17 cellular contexts compared by ENCODE assay signal in the genomic region with DNA sequence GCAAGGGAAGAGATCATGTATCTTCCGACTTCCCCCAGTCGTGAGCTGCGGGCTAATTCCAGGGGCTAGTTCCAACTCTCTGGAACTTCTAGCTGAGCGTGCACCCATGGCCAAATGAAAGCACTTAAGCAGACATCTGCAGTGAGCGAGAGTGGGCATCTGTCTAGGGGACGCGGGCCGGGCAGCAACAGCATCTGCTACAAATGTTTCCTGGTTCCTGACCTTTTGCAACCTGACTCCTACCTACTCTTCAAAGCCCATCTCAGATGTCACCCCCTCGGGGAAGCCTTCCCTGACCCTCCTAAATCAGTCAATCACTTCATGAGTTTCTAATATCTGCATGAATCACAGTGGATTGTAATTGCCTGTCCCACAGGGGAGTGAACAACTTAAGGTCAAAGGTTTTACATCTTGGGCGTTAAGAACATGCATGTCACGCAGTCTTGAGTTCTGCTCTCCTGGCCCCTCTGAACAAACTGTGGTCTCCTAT.
DNase-seq lines count a peak whose midpoint lies in the region; ATAC-seq and TF ChIP-seq lines count a peak whose summit lies in the region.
"Had no signal": no experiment of that assay in that cellular context is flagged by ENCODE, and none has a peak within 500 bp of the region (broad histone marks: within the 10 kb centered on the region; RNA-seq: fewer than 3 reads in every experiment).

No MANE protein-coding gene starts in this region.

- no peak overlapping the region for H3K4ac ChIP-seq in trophoblast cell (ENCODE audit: low read depth, low read length)

- no peak overlapping the region for H2BK12ac ChIP-seq in trophoblast cell (ENCODE audit: low read length)

- H3K79me2 ChIP-seq in mammary epithelial cell (ENCODE audit: insufficient read depth, low read length) (no peaks in the 10 kb centered on the region), trophoblast cell (ENCODE audit: control insufficient read depth, insufficient read depth, low read length, poor library complexity) (no peaks in the 10 kb centered on the region)

- H2AK5ac ChIP-seq in trophoblast cell (ENCODE audit: low read length): no peak overlapping the region

- no peak overlapping the region for H3K4me2 ChIP-seq in mammary epithelial cell (ENCODE audit: insufficient read depth, low read depth, low read length)
- H3K4me2 ChIP-seq in trophoblast cell (ENCODE audit: low read length): no peak overlapping the region

- WGBS in mammary epithelial cell (ENCODE audit: low coverage, missing lambda C conversion rate): 77% methylated on average over 9 of the region's 11 CpGs
- WGBS in trophoblast cell (ENCODE audit: extremely low coverage, insufficient coverage, insufficient read length): no CpG with 5 or more reads among the region's 11 CpGs

- H3K4me3 Mint-ChIP-seq in MCF 10A (ENCODE audit: unreplicated experiment): no peak overlapping the region

- H3K14ac ChIP-seq in trophoblast cell (ENCODE audit: low read length): no peak overlapping the region

- H2AFZ ChIP-seq in mammary epithelial cell (ENCODE audit: low read depth, low read length): no peak overlapping the region
- peak overlapping the region; percentile 39 for H2AFZ ChIP-seq in trophoblast cell (ENCODE audit: insufficient read depth, low read length, poor library complexity)

- H4K91ac ChIP-seq in trophoblast cell (ENCODE audit: low read depth, low read length): no peak overlapping the region

- DNase-seq in MCF 10A (ENCODE audit: unreplicated experiment) (no peak), mammary epithelial cell (no peak), fibroblast of mammary gland (ENCODE audit: low read depth) (peak; percentile 70), trophoblast cell (peak; percentile 51 to 63), left lobe of liver (ENCODE audit: low spot score) (no peak)
- DNase-seq in activated CD4-positive, alpha-beta T cell treated with anti-CD3 and anti-CD28 coated beads for 4 hours: no peak
- DNase-seq: HCEC 1CT, KG1, MM.1S, NCI-H1105 treated with DMSO at 0.1 percent for 48 hours, NCI-H187, NCI-H446, SHP77 had no signal

- no peak overlapping the region for H3K4me3 ChIP-seq in mammary epithelial cell (replicated peaks in 1 of 3; ENCODE audit: insufficient read depth in 1 of 3, low read depth in 2 of 3, low read length in 3 of 3)
- no peak overlapping the region for H3K4me3 ChIP-seq in fibroblast of mammary gland (ENCODE audit: control insufficient read depth, low read depth, low read length)
- no peak overlapping the region for H3K4me3 ChIP-seq in trophoblast cell (ENCODE audit: low read depth, low read length)
- H3K4me3 ChIP-seq: BLaER1 treated with 17β-estradiol and CSF1 and Interleukin-3, amounts not matched to agents 10 nM and 100 nM; GM12878 had no signal

- H3K36me3 ChIP-seq in mammary epithelial cell (ENCODE audit: insufficient read depth, low read length): no peaks in the 10 kb centered on the region
- no peaks in the 10 kb centered on the region for H3K36me3 ChIP-seq in trophoblast cell (ENCODE audit: control insufficient read depth in 1 of 2, insufficient read depth in 2 of 2, low read length in 2 of 2)
- H3K36me3 ChIP-seq: BLaER1 treated with 17β-estradiol and CSF1 and Interleukin-3, amounts not matched to agents 10 nM and 100 nM had no signal

- H3K36me3 Mint-ChIP-seq in MCF 10A (ENCODE audit: insufficient read depth, unreplicated experiment): no peaks in the 10 kb centered on the region

- H3K9me3 ChIP-seq in mammary epithelial cell (replicated peaks; ENCODE audit: insufficient read depth, low read length) (no peaks in the 10 kb centered on the region), trophoblast cell (ENCODE audit: insufficient read depth, low read depth, low read length) (peaks cover 2% of the 10 kb centered on the region)

- POLR2A ChIA-PET in MCF 10A (lab: Yijun Ruan, JAX): interaction anchor here (0.7 to 6.0 kb wide), 15 partner anchors 11 to 179 kb away, joined by 3 to 96 read pairs (median 4); partner anchors contain the start of genes CEBPB and PEDS1

- H3K9me3 Mint-ChIP-seq in MCF 10A (ENCODE audit: unreplicated experiment): peaks cover 8% of the 10 kb centered on the region

- CTCF ChIA-PET in MCF 10A (lab: Yijun Ruan, JAX): interaction anchor here (0.6 to 2.7 kb wide), 8 partner anchors 12 to 172 kb away, joined by 3 to 17 read pairs (median 4); no protein-coding TSS in a partner anchor
- CTCF ChIA-PET in mammary epithelial cell (lab: Charles Lee; ENCODE audit: low non-redundant PET): no interaction called here

- no peaks in the 10 kb centered on the region for H3K79me1 ChIP-seq in trophoblast cell (ENCODE audit: low read length)

- H3K23ac ChIP-seq in trophoblast cell (ENCODE audit: low read length): no peak overlapping the region

- H3K27me3 ChIP-seq in mammary epithelial cell (ENCODE audit: insufficient read depth, low read length) (no peaks in the 10 kb centered on the region), trophoblast cell (ENCODE audit: insufficient read depth, low read length) (no peaks in the 10 kb centered on the region)

- H3K4me1 Mint-ChIP-seq in MCF 10A (ENCODE audit: insufficient read depth, unreplicated experiment): peaks cover 59% of the 10 kb centered on the region

- H3K4me1 ChIP-seq in mammary epithelial cell (ENCODE audit: insufficient read depth, low read length): peaks cover 55% of the 10 kb centered on the region
- H3K4me1 ChIP-seq in trophoblast cell (ENCODE audit: control insufficient read depth in 1 of 2, insufficient read depth in 2 of 2, low read length in 2 of 2): no peaks in the 10 kb centered on the region

- no peak overlapping the region for H4K8ac ChIP-seq in trophoblast cell (ENCODE audit: low read depth, low read length)

- no peaks in the 10 kb centered on the region for H3K27me3 Mint-ChIP-seq in MCF 10A (ENCODE audit: insufficient read depth, unreplicated experiment)

- H4K12ac ChIP-seq in trophoblast cell (ENCODE audit: low read depth, low read length): no peak overlapping the region

- H3K9ac ChIP-seq in mammary epithelial cell (ENCODE audit: insufficient read depth, low read length): no peak overlapping the region
- no peak overlapping the region for H3K9ac ChIP-seq in trophoblast cell (ENCODE audit: low read length)
- H3K9ac ChIP-seq: BLaER1 treated with 17β-estradiol and CSF1 and Interleukin-3, amounts not matched to agents 10 nM and 100 nM had no signal

- H3K27ac ChIP-seq in mammary epithelial cell (ENCODE audit: insufficient read depth, low read depth, low read length) (no peak overlapping the region), trophoblast cell (ENCODE audit: low read depth, low read length) (no peak overlapping the region)
- H3K27ac ChIP-seq: BLaER1 treated with 17β-estradiol and CSF1 and Interleukin-3, amounts not matched to agents 10 nM and 100 nM had no signal

- no peak overlapping the region for H2BK120ac ChIP-seq in trophoblast cell (ENCODE audit: insufficient read depth, low read length, poor library complexity)

- TF ChIP-seq CTCF in MCF 10A (IDR thresholded peaks at IDR 0.05; ENCODE audit: unreplicated experiment) (no peak), mammary epithelial cell (conservative IDR thresholded peaks at IDR 0.05 in 1 of 2, IDR thresholded peaks at IDR 0.05 in 1 of 2; ENCODE audit: extremely low read depth in 1 of 2, insufficient read depth in 1 of 2, low read depth in 1 of 2, low read length in 2 of 2) (no peak), fibroblast of mammary gland (conservative IDR thresholded peaks at IDR 0.05; ENCODE audit: control insufficient read depth, insufficient read depth, low read depth, low read length) (no peak)

- no peaks in the 10 kb centered on the region for H4K20me1 ChIP-seq in mammary epithelial cell (ENCODE audit: insufficient read depth, low read length)
- H4K20me1 ChIP-seq: BLaER1 treated with 17β-estradiol and CSF1 and Interleukin-3, amounts not matched to agents 10 nM and 100 nM had no signal

- no peak overlapping the region for H2BK5ac ChIP-seq in trophoblast cell (ENCODE audit: low read depth, low read length, poor library complexity)

- in situ Hi-C loops in mammary epithelial cell (cut with MboI; ENCODE audit: low sequenced_read_pairs in 2 of 2): no loop called here

- ATAC-seq in GM18519 (IDR thresholded peaks at IDR 0.05; ENCODE audit: low FRiP score, unreplicated experiment): no peak
- ATAC-seq in left lobe of liver: no peak
- ATAC-seq in GM21529 (IDR thresholded peaks at IDR 0.05; ENCODE audit: unreplicated experiment): no peak
- ATAC-seq: GM12878 had no signal

- dilution Hi-C loops in mammary epithelial cell (cut with HindIII; ENCODE audit: low sequenced_read_pairs): no loop called here

- H3K27ac Mint-ChIP-seq in MCF 10A (ENCODE audit: low read depth, unreplicated experiment): peak overlapping the region; percentile 91

- H3K18ac ChIP-seq in trophoblast cell (ENCODE audit: low read length): no peak overlapping the region

- BruUV-seq in MCF 10A (replicated peaks; lab: Mats Ljungman, UMichigan) (no TSS peak), mammary epithelial cell (replicated peaks; lab: Mats Ljungman, UMichigan) (no TSS peak)

- intact Hi-C loops in MCF 10A (cut with micrococcal nuclease) (loop anchor here (5.0 kb wide), 1 partner anchor 45 kb away; no protein-coding TSS in a partner anchor), mammary epithelial cell (cut with micrococcal nuclease) (no loop called here)

Comparison
In these comparisons a context has a peak if more than half of its experiments do, and no peak if none do; other contexts are left out.
1. DNase-seq: peak in fibroblast of mammary gland (single experiment) and trophoblast cell (2 of 2); none in MCF 10A (single experiment), mammary epithelial cell (single experiment), left lobe of liver (single experiment) and activated CD4-positive, alpha-beta T cell treated with anti-CD3 and anti-CD28 coated beads for 4 hours (0 of 2).